9 cellular contexts compared by ENCODE assay signal in the genomic region with DNA sequence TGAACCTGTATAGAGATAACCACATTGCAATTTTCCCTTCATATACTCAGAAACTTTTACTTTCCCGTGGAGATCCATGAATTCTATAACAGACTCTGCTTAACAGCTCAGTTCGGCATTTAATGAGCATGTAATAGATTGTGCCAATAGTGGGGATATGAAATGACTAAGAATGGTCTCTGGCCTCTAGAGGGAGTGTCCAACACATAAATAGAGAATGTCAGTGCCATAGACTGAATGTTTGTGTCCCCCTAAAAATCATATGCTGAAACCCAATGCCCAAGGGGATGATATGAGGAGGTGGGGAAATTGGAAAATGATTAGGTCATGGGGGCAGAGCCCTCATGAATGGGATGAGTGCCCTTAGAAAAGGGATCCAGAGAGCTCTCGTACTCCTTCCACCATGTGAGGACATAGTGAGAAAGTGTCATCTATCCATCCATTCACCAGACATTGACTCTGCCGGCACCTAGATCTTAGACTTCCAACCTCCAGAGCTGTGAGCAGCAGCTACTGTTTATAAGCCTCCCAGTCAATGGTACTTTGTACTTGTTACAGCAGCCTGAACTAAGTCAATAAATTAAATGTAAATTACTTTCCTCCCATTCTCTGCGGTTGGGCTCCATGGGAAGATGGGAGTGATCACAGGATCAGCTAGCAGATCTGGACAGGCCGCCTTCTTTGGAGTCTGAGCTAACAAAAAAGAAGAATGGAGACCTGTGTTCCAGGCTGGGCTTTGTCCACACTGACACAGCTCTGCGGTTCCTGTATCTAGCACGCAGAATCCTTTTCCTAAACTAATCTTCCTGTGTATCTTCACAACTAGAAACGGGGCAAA. TPM values are rescaled to one million over a fixed set of nuclear protein-coding genes. Genes with fewer than 3 reads are reported as not detected.
DNase-seq lines count a peak whose midpoint lies in the region; ATAC-seq and TF ChIP-seq lines count a peak whose summit lies in the region.
"Had no signal": no experiment of that assay in that cellular context is flagged by ENCODE, and none has a peak within 500 bp of the region (broad histone marks: within the 10 kb centered on the region; RNA-seq: fewer than 3 reads in every experiment).

No MANE protein-coding gene starts in this region.

- H3K27ac ChIP-seq in CD8-positive, alpha-beta T cell (ENCODE audit: low read depth, low read length): no peak overlapping the region
- H3K27ac ChIP-seq: upper lobe of left lung had no signal

- H3K36me3 ChIP-seq in CD8-positive, alpha-beta T cell (ENCODE audit: insufficient read depth, low read length): no peaks in the 10 kb centered on the region
- H3K36me3 ChIP-seq: upper lobe of left lung had no signal

- no peaks in the 10 kb centered on the region for H3K36me3 Mint-ChIP-seq in activated CD4-positive, alpha-beta T cell treated with anti-CD3 and anti-CD28 coated beads, Interleukin-2, amount 10 ng/mL, durations not matched to agents 24 days and 14 days (ENCODE audit: low read depth)
- no peaks in the 10 kb centered on the region for H3K36me3 Mint-ChIP-seq in CD8-positive, alpha-beta T cell

- CTCF ChIA-PET in CD8-positive, alpha-beta T cell (lab: Charles Lee): no interaction called here

- H3K4me1 Mint-ChIP-seq in activated CD4-positive, alpha-beta T cell treated with anti-CD3 and anti-CD28 coated beads, Interleukin-2, amount 10 ng/mL, durations not matched to agents 24 days and 14 days: peaks cover 7% of the 10 kb centered on the region
- no peaks in the 10 kb centered on the region for H3K4me1 Mint-ChIP-seq in CD8-positive, alpha-beta T cell (ENCODE audit: low read depth)

- POLR2A ChIA-PET in CD8-positive, alpha-beta T cell (lab: Charles Lee): no interaction called here

- TF ChIP-seq CTCF in AG09319 (IDR thresholded peaks at IDR 0.05; ENCODE audit: low read depth, low read length) (peak; percentile 52), cardiac fibroblast (IDR thresholded peaks at IDR 0.05; ENCODE audit: low read depth, low read length) (peak; percentile 44)
- no peak for TF ChIP-seq CTCF in CD8-positive, alpha-beta T cell (IDR thresholded peaks at IDR 0.05)

- no peak overlapping the region for H3K27ac Mint-ChIP-seq in activated CD4-positive, alpha-beta T cell treated with anti-CD3 and anti-CD28 coated beads, Interleukin-2, amount 10 ng/mL, durations not matched to agents 24 days and 14 days
- H3K27ac Mint-ChIP-seq in CD8-positive, alpha-beta T cell: no peak overlapping the region

- H3K4me3 Mint-ChIP-seq in activated CD4-positive, alpha-beta T cell treated with anti-CD3 and anti-CD28 coated beads, Interleukin-2, amount 10 ng/mL, durations not matched to agents 24 days and 14 days: no peak overlapping the region
- H3K4me3 Mint-ChIP-seq in CD8-positive, alpha-beta T cell: no peak overlapping the region

- DNase-seq in AG09319 (ENCODE audit: extremely low read depth, low read depth) (peak; percentile 4), NAMALWA (ENCODE audit: low spot score) (peak; percentile 57), cardiac fibroblast (ENCODE audit: low read depth in 2 of 2) (peak; percentile 61 to 73), renal cortical epithelial cell (ENCODE audit: low read depth) (peak; percentile 53)
- no peak for DNase-seq in stimulated activated CD4-positive, alpha-beta T cell treated with anti-CD3 and anti-CD28 coated beads, Interleukin-12 subunit alpha, Interleukin-12 subunit beta, amount 100 ng/mL, for 4 hours
- no peak for DNase-seq in activated CD4-positive, alpha-beta T cell treated with anti-CD3 and anti-CD28 coated beads, Interleukin-2, amount 10 ng/mL, durations not matched to agents 24 days and 14 days
- DNase-seq in CD8-positive, alpha-beta T cell: no peak
- DNase-seq: upper lobe of left lung had no signal

- no peaks in the 10 kb centered on the region for H3K27me3 ChIP-seq in CD8-positive, alpha-beta T cell (ENCODE audit: insufficient read depth, low read length)
- H3K27me3 ChIP-seq: upper lobe of left lung had no signal

- peaks cover 6% of the 10 kb centered on the region for H3K27me3 Mint-ChIP-seq in activated CD4-positive, alpha-beta T cell treated with anti-CD3 and anti-CD28 coated beads, Interleukin-2, amount 10 ng/mL, durations not matched to agents 24 days and 14 days
- peaks cover 2% of the 10 kb centered on the region for H3K27me3 Mint-ChIP-seq in CD8-positive, alpha-beta T cell (ENCODE audit: low read depth)

- H3K9me3 Mint-ChIP-seq in activated CD4-positive, alpha-beta T cell treated with anti-CD3 and anti-CD28 coated beads, Interleukin-2, amount 10 ng/mL, durations not matched to agents 24 days and 14 days: no peaks in the 10 kb centered on the region
- H3K9me3 Mint-ChIP-seq in CD8-positive, alpha-beta T cell: no peaks in the 10 kb centered on the region

- no peaks in the 10 kb centered on the region for H3K4me1 ChIP-seq in CD8-positive, alpha-beta T cell (ENCODE audit: insufficient read depth, low read length)

- intact Hi-C loops in activated CD4-positive, alpha-beta T cell treated with anti-CD3 and anti-CD28 coated beads, Interleukin-2, amount 10 ng/mL, durations not matched to agents 24 days and 14 days (cut with micrococcal nuclease): loop anchor here (2.0 kb wide), 1 partner anchor 278 kb away; no protein-coding TSS in a partner anchor
- intact Hi-C loops in CD8-positive, alpha-beta T cell (cut with DNase I, micrococcal nuclease): loop anchor here in 1 of 2 experiments (5.0 kb wide), 1 partner anchor 280 kb away; no protein-coding TSS in a partner anchor

- H3K9me3 ChIP-seq in CD8-positive, alpha-beta T cell (ENCODE audit: low read length): no peaks in the 10 kb centered on the region
- H3K9me3 ChIP-seq: upper lobe of left lung had no signal

- H3K4me3 ChIP-seq in cardiac fibroblast (replicated peaks in 1 of 2; ENCODE audit: low read depth in 2 of 2, low read length in 2 of 2): no peak overlapping the region
- H3K4me3 ChIP-seq in CD8-positive, alpha-beta T cell (ENCODE audit: low read depth, low read length): no peak overlapping the region
- H3K4me3 ChIP-seq: upper lobe of left lung had no signal

- peak; percentile 58 for ATAC-seq in GM19025 (IDR thresholded peaks at IDR 0.05; ENCODE audit: low read depth, unreplicated experiment)
- ATAC-seq in CD8-positive, alpha-beta T cell: no peak

RNA-seq across cellular contexts. Expression of a gene that starts 28.1 kb away (rescaled TPM):
- total RNA-seq in renal cortical epithelial cell: 2.7 and 3.8 TPM in 2 replicates
- 17.7 and 19.8 TPM in 2 replicates for total RNA-seq in activated CD4-positive, alpha-beta T cell treated with anti-CD3 and anti-CD28 coated beads, Interleukin-2, amount 10 ng/mL, durations not matched to agents 24 days and 14 days
- total RNA-seq in CD8-positive, alpha-beta T cell: 1 to 10 TPM; 1.1 to 1.3 TPM

Comparison
In these comparisons a context has a peak if more than half of its experiments do, and no peak if none do; other contexts are left out.
1. DNase-seq: peak in AG09319 (single experiment), NAMALWA (single experiment), cardiac fibroblast (2 of 2) and renal cortical epithelial cell (single experiment); none in stimulated activated CD4-positive, alpha-beta T cell treated with anti-CD3 and anti-CD28 coated beads, Interleukin-12 subunit alpha, Interleukin-12 subunit beta, amount 100 ng/mL, for 4 hours (single experiment), activated CD4-positive, alpha-beta T cell treated with anti-CD3 and anti-CD28 coated beads, Interleukin-2, amount 10 ng/mL, durations not matched to agents 24 days and 14 days (single experiment) and CD8-positive, alpha-beta T cell (0 of 7).